Comparison of ENCODE assay signal across 11 cellular contexts in genomic region chr6:43012364-43012763, GRCh38. TPM values are rescaled to one million over a fixed set of nuclear protein-coding genes. Genes with fewer than 3 reads are reported as not detected.
A peak's percentile ranks its signal among the peaks of the same experiment; 100 is the strongest.
DNase-seq lines count a peak whose midpoint lies in the region; ATAC-seq and TF ChIP-seq lines count a peak whose summit lies in the region.
"Had no signal": no experiment of that assay in that cellular context is flagged by ENCODE, and none has a peak within 500 bp of the region (broad histone marks: within the 10 kb centered on the region; RNA-seq: fewer than 3 reads in every experiment).

No MANE protein-coding gene starts in this region.

- POLR2A ChIA-PET in activated CD4-positive, alpha-beta T cell treated with anti-CD3 and anti-CD28 coated beads, Interleukin-2, amount 10 ng/mL, durations not matched to agents 7 days and 5 days (lab: Charles Lee): interaction anchor here (3.4 kb wide), 1 partner anchor 83 kb away, joined by 12 read pairs; the partner anchor contains the start of gene CNPY3
- POLR2A ChIA-PET in T-cell (lab: Charles Lee): no interaction called here

- peak overlapping the region; percentile 95 for H3K4me3 Mint-ChIP-seq in activated CD4-positive, alpha-beta T cell treated with anti-CD3 and anti-CD28 coated beads, Interleukin-2, amount 10 ng/mL, durations not matched to agents 7 days and 5 days
- H3K4me3 Mint-ChIP-seq in T-cell: peak overlapping the region; percentile 93 to 95 (median 94)

- no peak for TF ChIP-seq CTCF in fibroblast of lung (conservative IDR thresholded peaks at IDR 0.05 in 1 of 2, IDR thresholded peaks at IDR 0.05 in 1 of 2; ENCODE audit: low read depth in 1 of 2, low read length in 2 of 2)
- no peak for TF ChIP-seq CTCF in gastrocnemius medialis (IDR thresholded peaks at IDR 0.05 in 4 of 5, conservative IDR thresholded peaks at IDR 0.05 in 1 of 5)

- H2AFZ ChIP-seq in fibroblast of lung (ENCODE audit: low read length): no peak overlapping the region

- H3K9ac ChIP-seq in fibroblast of lung (ENCODE audit: insufficient read depth, low read length) (no peak overlapping the region), skeletal muscle satellite cell (ENCODE audit: low read depth, low read length) (peak overlapping the region; percentile 89)

- H3K27ac ChIP-seq in fibroblast of lung (ENCODE audit: insufficient read depth, low read length) (peak overlapping the region; percentile 4), gastrocnemius medialis (peak overlapping the region in 1 of 4 donors; percentile 91)
- H3K27ac ChIP-seq: brain microvascular endothelial cell had no signal

- H3K9me3 ChIP-seq in fibroblast of lung (ENCODE audit: control insufficient read depth, insufficient read depth, low read depth, low read length) (no peaks in the 10 kb centered on the region), skeletal muscle satellite cell (replicated peaks; ENCODE audit: low read length) (no peaks in the 10 kb centered on the region), gastrocnemius medialis (no peaks in the 10 kb centered on the region)

- no peaks in the 10 kb centered on the region for H4K20me1 ChIP-seq in fibroblast of lung (ENCODE audit: control insufficient read depth, extremely low read depth, insufficient read depth, low read length)

- H3K27me3 Mint-ChIP-seq in activated CD4-positive, alpha-beta T cell treated with anti-CD3 and anti-CD28 coated beads, Interleukin-2, amount 10 ng/mL, durations not matched to agents 7 days and 5 days: no peaks in the 10 kb centered on the region
- no peaks in the 10 kb centered on the region for H3K27me3 Mint-ChIP-seq in T-cell

- peaks cover 42% of the 10 kb centered on the region for H3K79me2 ChIP-seq in fibroblast of lung (ENCODE audit: control insufficient read depth, insufficient read depth, low read length)

- ATAC-seq in T-cell (replicated peaks in 1 of 4) (no peak), HG03442 (IDR thresholded peaks at IDR 0.05; ENCODE audit: unreplicated experiment) (no peak), gastrocnemius medialis (no peak), HG02981 (IDR thresholded peaks at IDR 0.05; ENCODE audit: unreplicated experiment) (no peak)

- H3K27ac Mint-ChIP-seq in activated CD4-positive, alpha-beta T cell treated with anti-CD3 and anti-CD28 coated beads, Interleukin-2, amount 10 ng/mL, durations not matched to agents 7 days and 5 days: peak overlapping the region; percentile 72
- peak overlapping the region; percentile 91 for H3K27ac Mint-ChIP-seq in T-cell

- H3K27me3 ChIP-seq in fibroblast of lung (ENCODE audit: control insufficient read depth, insufficient read depth, low read length) (no peaks in the 10 kb centered on the region), skeletal muscle satellite cell (ENCODE audit: control insufficient read depth, insufficient read depth, low read length) (no peaks in the 10 kb centered on the region), gastrocnemius medialis (no peaks in the 10 kb centered on the region)
- H3K27me3 ChIP-seq: brain microvascular endothelial cell had no signal

- H3K4me3 ChIP-seq in fibroblast of lung (replicated peaks in 1 of 4; ENCODE audit: control extremely low read depth in 1 of 4, insufficient read depth in 1 of 4, low read depth in 3 of 4, low read length in 4 of 4) (peak overlapping the region in 3 of 4 experiments; percentile 78 to 80 (median 80)), skeletal muscle satellite cell (ENCODE audit: low read length) (peak overlapping the region; percentile 86), gastrocnemius medialis (no peak overlapping the region)

- no peak for DNase-seq in activated CD4-positive, alpha-beta T cell treated with anti-CD3 and anti-CD28 coated beads, Interleukin-2, amount 10 ng/mL, durations not matched to agents 7 days and 5 days
- no peak for DNase-seq in activated CD4-positive, alpha-beta T cell treated with anti-CD3 and anti-CD28 coated beads for 4 hours
- DNase-seq in T-cell (no peak), fibroblast of lung (ENCODE audit: low read depth in 2 of 2) (no peak), gastrocnemius medialis (no peak)
- DNase-seq: brain microvascular endothelial cell, C1 segment of cervical spinal cord, NCI-H2081 treated with DMSO at 0.1 percent for 48 hours had no signal

- in situ Hi-C loops in gastrocnemius medialis (cut with MboI; ENCODE audit: low sequenced_read_pairs in 4 of 4): loop anchor here in 1 of 4 donors (10.0 kb wide), 1 partner anchor 448 kb away; the partner anchor contains the start of gene UBR2

- H3K9me3 Mint-ChIP-seq in activated CD4-positive, alpha-beta T cell treated with anti-CD3 and anti-CD28 coated beads, Interleukin-2, amount 10 ng/mL, durations not matched to agents 7 days and 5 days: no peaks in the 10 kb centered on the region
- H3K9me3 Mint-ChIP-seq in T-cell: no peaks in the 10 kb centered on the region

- H3K36me3 ChIP-seq in fibroblast of lung (ENCODE audit: control insufficient read depth, insufficient read depth, low read length) (peaks cover 31% of the 10 kb centered on the region), skeletal muscle satellite cell (ENCODE audit: insufficient read depth, low read length) (peaks cover 50% of the 10 kb centered on the region), gastrocnemius medialis (peaks cover 0 to 53% of the 10 kb centered on the region in 2 donors)

- H3K4me1 Mint-ChIP-seq in activated CD4-positive, alpha-beta T cell treated with anti-CD3 and anti-CD28 coated beads, Interleukin-2, amount 10 ng/mL, durations not matched to agents 7 days and 5 days: peaks cover 48% of the 10 kb centered on the region
- H3K4me1 Mint-ChIP-seq in T-cell: peaks cover 51 to 61% (median 58%) of the 10 kb centered on the region in 3 donors

- H3K4me2 ChIP-seq in fibroblast of lung (ENCODE audit: extremely low read depth, insufficient read depth, low read length): peak overlapping the region; percentile 98
- peak overlapping the region; percentile 100 for H3K4me2 ChIP-seq in skeletal muscle satellite cell (ENCODE audit: low read length)

- CTCF ChIA-PET in activated CD4-positive, alpha-beta T cell treated with anti-CD3 and anti-CD28 coated beads, Interleukin-2, amount 10 ng/mL, durations not matched to agents 7 days and 5 days (lab: Charles Lee): interaction anchor here (0.5 to 1.7 kb wide), 7 partner anchors 9 to 782 kb away, joined by 3 to 7 read pairs (median 3); no protein-coding TSS in a partner anchor
- CTCF ChIA-PET in T-cell (lab: Charles Lee): interaction anchor here in 1 of 2 donors (1.1 to 2.9 kb wide), 2 partner anchors 34 to 83 kb away, joined by 5 to 22 read pairs; partner anchors contain the start of genes CNPY3 and PEX6

- no peak for TF ChIP-seq POLR2A in gastrocnemius medialis (IDR thresholded peaks at IDR 0.05)

- H3K36me3 Mint-ChIP-seq in activated CD4-positive, alpha-beta T cell treated with anti-CD3 and anti-CD28 coated beads, Interleukin-2, amount 10 ng/mL, durations not matched to agents 7 days and 5 days (ENCODE audit: low read depth): peaks cover 48% of the 10 kb centered on the region
- peaks cover 17% of the 10 kb centered on the region for H3K36me3 Mint-ChIP-seq in T-cell

- H3K4me1 ChIP-seq in fibroblast of lung (ENCODE audit: control insufficient read depth, extremely low read depth, insufficient read depth, low read length): peaks cover 20% of the 10 kb centered on the region
- peaks cover 31% of the 10 kb centered on the region for H3K4me1 ChIP-seq in skeletal muscle satellite cell (ENCODE audit: control insufficient read depth, insufficient read depth, low read length)
- H3K4me1 ChIP-seq in gastrocnemius medialis: peaks cover 39 to 43% of the 10 kb centered on the region in 2 donors

- intact Hi-C loops in gastrocnemius medialis (cut with DNase I; ENCODE audit: low total_unique reads): loop anchor here (2.0 to 10.0 kb wide), 4 partner anchors 28 to 1278 kb away; partner anchors contain the start of genes MRPS10, PPP2R5D and TFEB

RNA-seq across cellular contexts. Expression of gene MEA1, which starts 1.4 kb away (rescaled TPM):
- 10 to 100 TPM; 58.9 to 70.1 TPM for total RNA-seq in activated CD4-positive, alpha-beta T cell treated with anti-CD3 and anti-CD28 coated beads, Interleukin-2, amount 10 ng/mL, durations not matched to agents 7 days and 5 days
- total RNA-seq in T-cell (10 to 100 TPM; 20.5 to 38.7 (median 34.0) TPM), fibroblast of lung (52.1 and 60.9 TPM in 2 replicates), gastrocnemius medialis (10 to 100 TPM; 25.0 to 33.5 (median 25.9) TPM)
- polyA plus RNA-seq in fibroblast of lung: 81.0 and 111 TPM in 2 replicates
- polyA plus RNA-seq in fibroblast of lung (2012): 119 and 155 TPM in 2 replicates
- 53.3 and 64.5 TPM in 2 replicates for polyA minus RNA-seq in fibroblast of lung (ENCODE audit: low replicate concordance)
- total RNA-seq in skeletal muscle satellite cell (2012; rRNA removed): 54.2 and 62.9 TPM in 2 replicates

RNA-seq across cellular contexts. Expression of gene KLHDC3, which starts 1.7 kb away (rescaled TPM):
- 10 to 100 TPM; 64.7 to 74.2 TPM for total RNA-seq in activated CD4-positive, alpha-beta T cell treated with anti-CD3 and anti-CD28 coated beads, Interleukin-2, amount 10 ng/mL, durations not matched to agents 7 days and 5 days
- 10 to 100 TPM; 40.5 to 75.3 (median 66.9) TPM for total RNA-seq in T-cell
- 54.5 and 72.2 TPM in 2 replicates for total RNA-seq in fibroblast of lung
- polyA plus RNA-seq in fibroblast of lung: 44.3 and 54.0 TPM in 2 replicates
- polyA plus RNA-seq in fibroblast of lung (2012): 54.7 and 66.3 TPM in 2 replicates
- 99.7 and 141 TPM in 2 replicates for polyA minus RNA-seq in fibroblast of lung (ENCODE audit: low replicate concordance)
- total RNA-seq in skeletal muscle satellite cell (2012; rRNA removed): 56.8 and 69.7 TPM in 2 replicates
- total RNA-seq in gastrocnemius medialis: 100 to 1,000 TPM in 2 of 4 donors, 10 to 100 TPM in 2; 66.5 to 164 (median 119) TPM

RNA-seq across cellular contexts. Expression of gene RRP36, which starts 9.1 kb away (rescaled TPM):
- total RNA-seq in activated CD4-positive, alpha-beta T cell treated with anti-CD3 and anti-CD28 coated beads, Interleukin-2, amount 10 ng/mL, durations not matched to agents 7 days and 5 days: 10 to 100 TPM; 65.3 to 68.4 TPM
- total RNA-seq in T-cell (10 to 100 TPM; 27.3 to 51.2 (median 47.3) TPM), fibroblast of lung (72.4 and 73.0 TPM in 2 replicates), gastrocnemius medialis (10 to 100 TPM; 37.7 to 64.3 (median 51.0) TPM)
- 88.0 and 110 TPM in 2 replicates for polyA plus RNA-seq in fibroblast of lung
- 86.4 and 113 TPM in 2 replicates for polyA plus RNA-seq in fibroblast of lung (2012)
- polyA minus RNA-seq in fibroblast of lung (ENCODE audit: low replicate concordance): 20.4 and 32.4 TPM in 2 replicates
- total RNA-seq in skeletal muscle satellite cell (2012; rRNA removed): 75.1 and 96.1 TPM in 2 replicates

RNA-seq across cellular contexts. Expression of gene PPP2R5D, which starts 28.0 kb away (rescaled TPM):
- total RNA-seq in activated CD4-positive, alpha-beta T cell treated with anti-CD3 and anti-CD28 coated beads, Interleukin-2, amount 10 ng/mL, durations not matched to agents 7 days and 5 days: 10 to 100 TPM; 62.0 to 68.1 TPM
- total RNA-seq in T-cell (10 to 100 TPM; 27.8 to 35.1 (median 33.3) TPM), fibroblast of lung (20.0 and 27.1 TPM in 2 replicates), gastrocnemius medialis (10 to 100 TPM; 44.3 to 68.2 (median 52.6) TPM)
- 39.3 and 59.9 TPM in 2 replicates for polyA plus RNA-seq in fibroblast of lung
- polyA plus RNA-seq in fibroblast of lung (2012): 33.5 and 45.6 TPM in 2 replicates
- polyA minus RNA-seq in fibroblast of lung (ENCODE audit: low replicate concordance): 84.8 and 97.0 TPM in 2 replicates
- 33.2 and 38.7 TPM in 2 replicates for total RNA-seq in skeletal muscle satellite cell (2012; rRNA removed)

RNA-seq across cellular contexts. Expression of gene PEX6, which starts 33.4 kb away (rescaled TPM):
- total RNA-seq in activated CD4-positive, alpha-beta T cell treated with anti-CD3 and anti-CD28 coated beads, Interleukin-2, amount 10 ng/mL, durations not matched to agents 7 days and 5 days: 10 to 100 TPM; 18.7 to 21.3 TPM
- total RNA-seq in T-cell (10 to 100 TPM; 20.5 to 30.5 (median 27.4) TPM), fibroblast of lung (49.2 and 61.4 TPM in 2 replicates), gastrocnemius medialis (10 to 100 TPM in 2 of 4 donors, 1 to 10 TPM in 2; 7.4 to 45.1 (median 12.6) TPM)
- 4.0 and 5.3 TPM in 2 replicates for polyA plus RNA-seq in fibroblast of lung
- 10.5 and 12.8 TPM in 2 replicates for polyA plus RNA-seq in fibroblast of lung (2012)
- polyA minus RNA-seq in fibroblast of lung (ENCODE audit: low replicate concordance): 15.7 and 34.8 TPM in 2 replicates
- total RNA-seq in skeletal muscle satellite cell (2012; rRNA removed): 8.4 and 19.9 TPM in 2 replicates

Comparison
In these comparisons a context has a peak if more than half of its experiments do, and no peak if none do; other contexts are left out.
1. H3K4me3 ChIP-seq: peak in fibroblast of lung (3 of 4) and skeletal muscle satellite cell (single experiment); none in gastrocnemius medialis (0 of 4).